Comparison of ENCODE assay signal across 24 cellular contexts in genomic region chr4:175906397-175906796, GRCh38.
"Had no signal": no experiment of that assay in that cellular context is flagged by ENCODE, and none has a peak within 500 bp of the region (broad histone marks: within the 10 kb centered on the region; RNA-seq: fewer than 3 reads in every experiment).

No MANE protein-coding gene starts in this region.

- H3K9me3 Mint-ChIP-seq: mesothelial cell of epicardium; naive thymus-derived CD4-positive, alpha-beta T cell; nephron; stimulated activated memory B cell treated with anti-CD40 and anti-IgM and Interleukin-4, amounts not matched to agents 10 μg/mL and 1 μg/mL and 100 μg/mL, for 72 hours had no signal

- H3K27ac ChIP-seq: coronary artery, esophagus squamous epithelium, left lung, prostate gland, skin epidermis, spleen, transverse colon, upper lobe of right lung, uterus had no signal

- ATAC-seq: effector memory CD8-positive, alpha-beta T cell; left lung; naive thymus-derived CD4-positive, alpha-beta T cell; right cardiac atrium; stimulated activated memory B cell treated with anti-CD40 and anti-IgM and Interleukin-4, amounts not matched to agents 10 μg/mL and 1 μg/mL and 100 μg/mL, for 72 hours; stimulated activated naive CD8-positive, alpha-beta T cell treated with anti-CD3 and anti-CD28 coated beads, Interleukin-15, Interleukin-2, amounts not matched to agents 100 U/mL and 50 U/mL, for 24 hours; upper lobe of right lung had no signal

- H3K9me3 ChIP-seq: esophagus squamous epithelium, left lung, prostate gland, spleen, transverse colon, upper lobe of right lung, uterus had no signal

- H3K4me1 Mint-ChIP-seq: mesothelial cell of epicardium; naive thymus-derived CD4-positive, alpha-beta T cell; nephron; stimulated activated memory B cell treated with anti-CD40 and anti-IgM and Interleukin-4, amounts not matched to agents 10 μg/mL and 1 μg/mL and 100 μg/mL, for 72 hours had no signal

- H3K36me3 Mint-ChIP-seq: mesothelial cell of epicardium; naive thymus-derived CD4-positive, alpha-beta T cell; stimulated activated memory B cell treated with anti-CD40 and anti-IgM and Interleukin-4, amounts not matched to agents 10 μg/mL and 1 μg/mL and 100 μg/mL, for 72 hours had no signal

- H3K27me3 ChIP-seq: esophagus squamous epithelium, left lung, spleen, transverse colon, upper lobe of right lung, uterus had no signal

- H3K4me1 ChIP-seq: esophagus squamous epithelium, left lung, prostate gland, spleen, transverse colon, upper lobe of right lung, uterus had no signal

- H3K27ac Mint-ChIP-seq: effector memory CD8-positive, alpha-beta T cell; mesothelial cell of epicardium; naive thymus-derived CD4-positive, alpha-beta T cell; nephron; stimulated activated memory B cell treated with anti-CD40 and anti-IgM and Interleukin-4, amounts not matched to agents 10 μg/mL and 1 μg/mL and 100 μg/mL, for 72 hours had no signal

- FAIRE-seq: endometrium, kidney had no signal

- H3K36me3 ChIP-seq: esophagus squamous epithelium, left lung, prostate gland, spleen, transverse colon, upper lobe of right lung, uterus had no signal

- H3K4me3 Mint-ChIP-seq: effector memory CD8-positive, alpha-beta T cell; mesothelial cell of epicardium; naive thymus-derived CD4-positive, alpha-beta T cell; nephron; stimulated activated memory B cell treated with anti-CD40 and anti-IgM and Interleukin-4, amounts not matched to agents 10 μg/mL and 1 μg/mL and 100 μg/mL, for 72 hours had no signal

- DNase-seq: dermis blood vessel endothelial cell; effector memory CD8-positive, alpha-beta T cell; erythroblast; esophagus squamous epithelium; foreskin melanocyte; glutamatergic neuron; kidney; left lung; mesenchymal stem cell; naive thymus-derived CD4-positive, alpha-beta T cell; right cardiac atrium; spleen; stimulated activated CD4-positive, alpha-beta T cell treated with anti-CD3 and anti-CD28 coated beads, Interleukin-4, amount 100 ng/mL, for 4 hours; stimulated activated naive CD8-positive, alpha-beta T cell treated with anti-CD3 and anti-CD28 coated beads, Interleukin-15, Interleukin-2, amounts not matched to agents 100 U/mL and 50 U/mL, for 24 hours; transverse colon; upper lobe of right lung; uterus had no signal

- H3K27me3 Mint-ChIP-seq: effector memory CD8-positive, alpha-beta T cell; naive thymus-derived CD4-positive, alpha-beta T cell; stimulated activated memory B cell treated with anti-CD40 and anti-IgM and Interleukin-4, amounts not matched to agents 10 μg/mL and 1 μg/mL and 100 μg/mL, for 72 hours had no signal

- H3K4me3 ChIP-seq: coronary artery, esophagus squamous epithelium, left lung, prostate gland, skin epidermis, spleen, transverse colon, upper lobe of right lung, uterus had no signal
